In the genomic region with DNA sequence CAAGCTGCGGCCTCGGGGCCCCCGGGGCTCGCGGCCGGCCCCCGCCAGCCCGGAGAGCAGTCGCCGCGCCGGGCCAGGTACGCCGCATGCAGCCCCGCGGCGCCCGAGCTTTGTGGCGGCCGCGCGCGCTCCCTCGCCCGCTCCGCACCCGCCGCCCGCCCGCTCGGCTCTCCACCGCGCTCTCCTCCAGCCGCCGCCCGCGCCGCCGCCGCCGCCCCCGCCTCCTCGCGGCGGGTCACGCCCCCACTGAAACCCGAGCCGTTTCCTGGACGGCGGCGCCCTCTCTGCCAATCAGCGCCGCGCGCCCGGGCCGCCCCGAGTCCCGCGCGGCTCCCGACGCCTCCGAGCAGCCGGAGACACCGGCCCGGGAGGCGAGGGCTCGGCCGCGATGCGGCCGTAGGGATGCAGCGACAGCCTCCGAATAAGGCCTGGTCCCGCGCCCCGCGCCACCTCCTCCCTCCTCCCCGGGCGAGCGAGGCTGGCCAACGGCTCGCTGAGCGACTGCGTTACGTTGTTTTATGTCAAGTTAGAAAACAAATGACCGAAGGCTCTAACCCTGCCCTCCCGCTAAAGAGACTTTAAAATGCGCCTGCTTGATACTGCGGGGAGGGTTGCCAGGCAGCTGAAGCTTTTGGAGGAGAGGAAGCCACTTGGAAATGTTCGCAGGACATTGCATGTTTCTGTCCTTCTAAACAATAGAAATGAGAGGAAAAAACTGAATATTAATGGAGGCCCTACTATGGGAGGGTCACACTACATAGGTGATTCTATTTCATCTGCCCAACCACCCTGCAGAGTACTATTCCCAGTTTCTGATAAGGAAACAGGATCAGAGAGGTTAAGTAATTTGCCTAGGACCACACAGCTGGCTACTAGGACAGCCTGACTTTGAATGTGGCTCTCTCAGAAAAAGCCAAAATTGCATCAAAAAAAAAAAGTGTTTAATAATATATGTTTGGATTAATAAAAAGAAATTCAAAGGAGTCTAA, we compare ENCODE assay signal across 8 cellular contexts. TPM values are rescaled to one million over a fixed set of nuclear protein-coding genes. Genes with fewer than 3 reads are reported as not detected.
A peak's percentile ranks its signal among the peaks of the same experiment; 100 is the strongest.
DNase-seq lines count a peak whose midpoint lies in the region; ATAC-seq and TF ChIP-seq lines count a peak whose summit lies in the region.

Gene FGFR2, minus strand, starts transcription at position 184 of the 989 bp plus-strand sequence. CDS start 4,627 bp downstream, outside the sequence.

- TF ChIP-seq CTCF in AG10803 (conservative IDR thresholded peaks at IDR 0.05; ENCODE audit: low read length) (no peak), coronary artery (IDR thresholded peaks at IDR 0.05) (no peak), spleen (IDR thresholded peaks at IDR 0.05 in 8 of 11, conservative IDR thresholded peaks at IDR 0.05 in 3 of 11) (no peak)

- H3K9me3 ChIP-seq in NT2/D1 (ENCODE audit: insufficient read depth, low read length) (peaks cover 2% of the 10 kb centered on the region; the same call in 1 of the 2 replicates), spleen (no peaks in the 10 kb centered on the region)

- DNase-seq in AG10803 (ENCODE audit: low read depth), result peak; percentile 47
- DNase-seq in NT2/D1 (ENCODE audit: low read depth, low spot score), result no peak
- peak; percentile 86 for DNase-seq in coronary artery (ENCODE audit: low spot score)
- DNase-seq in kidney tubule cell (ENCODE audit: low spot score), result peak; percentile 81
- DNase-seq in spleen, result no peak
- DNase-seq in cerebellar nuclear complex (lab: John Stamatoyannopoulos, UW), result no peak

- H3K4me3 ChIP-seq in AG10803 (ENCODE audit: low read length) (peak within 1 kb of the TSS; percentile 45), NT2/D1 (ENCODE audit: insufficient read length, low read depth) (peak within 1 kb of the TSS; percentile 86), coronary artery (peak within 1 kb of the TSS; percentile 83), spleen (peak within 1 kb of the TSS in 7 of 8 donors; percentile 23 to 64 (median 31))

- 1 to 4% (median 1%) methylated on average over 37 to 92 of the region's 92 CpGs for WGBS in spleen, 5 donors

- peak; percentile 47 for ATAC-seq in GM18519 (IDR thresholded peaks at IDR 0.05; ENCODE audit: low FRiP score, unreplicated experiment)
- peak; percentile 90 for ATAC-seq in HG03175 (IDR thresholded peaks at IDR 0.05; ENCODE audit: unreplicated experiment)

- TF ChIP-seq POLR2A in spleen (IDR thresholded peaks at IDR 0.05), result no peak

- H3K9ac ChIP-seq in NT2/D1 (ENCODE audit: insufficient read length, low read depth), result peak within 1 kb of the TSS; percentile 97

- H3K36me3 ChIP-seq in NT2/D1 (ENCODE audit: insufficient read depth, insufficient read length, low read length) (peaks cover 11% of the 10 kb centered on the region), spleen (no peaks in the 10 kb centered on the region)

- H3K27me3 ChIP-seq in NT2/D1 (ENCODE audit: insufficient read depth, insufficient read length), result peaks cover 8% of the 10 kb centered on the region
- H3K27me3 ChIP-seq in spleen (replicated peaks in 1 of 7), result peaks cover 0 to 95% (median 33%) of the 10 kb centered on the region in 7 donors

- intact Hi-C loops in spleen (cut with DNase I; ENCODE audit: low total_unique reads), result no loop called here

- H3K4me1 ChIP-seq in NT2/D1 (ENCODE audit: insufficient read depth, insufficient read length), result peaks cover 9% of the 10 kb centered on the region
- H3K4me1 ChIP-seq in spleen, result peaks cover 7 to 24% (median 15%) of the 10 kb centered on the region in 6 donors

- H3K27ac ChIP-seq in coronary artery, result peak within 1 kb of the TSS; percentile 78 to 86
- peak within 1 kb of the TSS in 3 of 8 donors; percentile 20 to 41 (median 33) for H3K27ac ChIP-seq in spleen

RNA-seq across cellular contexts. Expression of gene FGFR2, which starts in this region (rescaled TPM):
- 1 to 10 TPM in 3 of 7 donors, under 1 TPM in 4; 0.33 to 1.8 (median 0.94) TPM for total RNA-seq in spleen
- under 1 TPM; 0.24 to 0.99 (median 0.35) TPM for polyA plus RNA-seq in spleen

Comparison
In these comparisons a context has a peak if more than half of its experiments do, and no peak if none do; other contexts are left out.
1. DNase-seq: peak in AG10803 (single experiment), coronary artery (single experiment) and kidney tubule cell (single experiment); none in NT2/D1 (single experiment), spleen (single experiment) and cerebellar nuclear complex (0 of 2).
2. H3K4me3 ChIP-seq: peak in every context shown above with its lines; median percentile 86 in NT2/D1; 83 in coronary artery; 45 in AG10803; 31 in spleen.